Comparison of ENCODE assay signal across 8 cellular contexts in genomic region chr15:73052679-73053397, GRCh38. TPM values are rescaled to one million over a fixed set of nuclear protein-coding genes. Genes with fewer than 3 reads are reported as not detected.
DNase-seq lines count a peak whose midpoint lies in the region; ATAC-seq, FAIRE-seq and TF ChIP-seq lines count a peak whose summit lies in the region.

No MANE protein-coding gene starts in this region.

- ATAC-seq in CD8-positive, alpha-beta T cell: peak; percentile 45
- ATAC-seq in GM21515 (IDR thresholded peaks at IDR 0.05; ENCODE audit: unreplicated experiment) (peak; percentile 20), GM18873 (IDR thresholded peaks at IDR 0.05; ENCODE audit: low FRiP score, unreplicated experiment) (no peak)

- H3K9ac ChIP-seq in skeletal muscle tissue (ENCODE audit: low read depth in 1 of 3, low read length in 3 of 3): peak overlapping the region; percentile 28 to 84 (median 77)

- H3K9me3 Mint-ChIP-seq in CD8-positive, alpha-beta T cell: no peaks in the 10 kb centered on the region
- H3K9me3 Mint-ChIP-seq in T-helper 2 cell treated with Interferon-gamma antibody and Interleukin-4, amounts not matched to agents 5 μg/mL and 100 μg/mL, for 36 hours: no peaks in the 10 kb centered on the region
- H3K9me3 Mint-ChIP-seq in immature natural killer cell: no peaks in the 10 kb centered on the region

- POLR2A ChIA-PET in CD8-positive, alpha-beta T cell (lab: Charles Lee): no interaction called here

- no peak overlapping the region for H3K27ac ChIP-seq in CD8-positive, alpha-beta T cell (ENCODE audit: low read depth, low read length)
- H3K27ac ChIP-seq in skeletal muscle tissue (ENCODE audit: low read depth, low read length): peak overlapping the region; percentile 54

- peak in 5 of 7 experiments; percentile 11 to 52 (median 26) for DNase-seq in CD8-positive, alpha-beta T cell
- peak; percentile 47 for DNase-seq in NCI-H1092 (lab: John Stamatoyannopoulos, UW)
- DNase-seq in T-helper 2 cell treated with Interferon-gamma antibody and Interleukin-4, amounts not matched to agents 5 μg/mL and 100 μg/mL, for 36 hours (ENCODE audit: low spot score): peak; percentile 12
- peak; percentile 35 for DNase-seq in bronchial epithelial cell (ENCODE audit: low read depth)
- DNase-seq in immature natural killer cell: peak; percentile 17 to 25 (median 19)

- no peaks in the 10 kb centered on the region for H3K9me3 ChIP-seq in CD8-positive, alpha-beta T cell (ENCODE audit: low read length)
- no peaks in the 10 kb centered on the region for H3K9me3 ChIP-seq in skeletal muscle tissue (ENCODE audit: control insufficient read depth in 3 of 3, low read length in 3 of 3)

- H3K4me1 ChIP-seq in CD8-positive, alpha-beta T cell (ENCODE audit: insufficient read depth, low read length): peaks cover 10% of the 10 kb centered on the region
- H3K4me1 ChIP-seq in skeletal muscle tissue (ENCODE audit: control insufficient read depth in 3 of 3, insufficient read depth in 3 of 3, low read length in 3 of 3): peaks cover 12 to 22% (median 16%) of the 10 kb centered on the region in 3 donors

- CTCF ChIA-PET in CD8-positive, alpha-beta T cell (lab: Charles Lee): interaction anchor here (0.6 to 0.9 kb wide), 2 partner anchors 29 to 584 kb away, joined by 3 to 4 read pairs; no protein-coding TSS in a partner anchor

- H3K27ac Mint-ChIP-seq in CD8-positive, alpha-beta T cell: peak overlapping the region; percentile 61
- H3K27ac Mint-ChIP-seq in T-helper 2 cell treated with Interferon-gamma antibody and Interleukin-4, amounts not matched to agents 5 μg/mL and 100 μg/mL, for 36 hours: peak overlapping the region; percentile 4
- peak overlapping the region in 5 of 6 donors; percentile 28 to 86 (median 67) for H3K27ac Mint-ChIP-seq in immature natural killer cell

- peaks cover 19% of the 10 kb centered on the region for H3K27me3 Mint-ChIP-seq in CD8-positive, alpha-beta T cell (ENCODE audit: low read depth)
- H3K27me3 Mint-ChIP-seq in T-helper 2 cell treated with Interferon-gamma antibody and Interleukin-4, amounts not matched to agents 5 μg/mL and 100 μg/mL, for 36 hours (ENCODE audit: low read depth): peaks cover 33% of the 10 kb centered on the region
- H3K27me3 Mint-ChIP-seq in immature natural killer cell (ENCODE audit: low read depth in 3 of 3): peaks cover 8 to 11% (median 9%) of the 10 kb centered on the region in 3 donors

- H3K36me3 ChIP-seq in CD8-positive, alpha-beta T cell (ENCODE audit: insufficient read depth, low read length): no peaks in the 10 kb centered on the region
- H3K36me3 ChIP-seq in bronchial epithelial cell (ENCODE audit: control insufficient read depth, insufficient read depth, low read length) (no peaks in the 10 kb centered on the region), skeletal muscle tissue (ENCODE audit: control insufficient read depth in 3 of 3, insufficient read depth in 3 of 3, low read length in 3 of 3) (no peaks in the 10 kb centered on the region)

- intact Hi-C loops in CD8-positive, alpha-beta T cell (cut with DNase I, micrococcal nuclease): loop anchor here (1.0 to 5.0 kb wide), 4 partner anchors 28 to 936 kb away; partner anchors contain the start of genes ADPGK (in 2 of the 2), MYO9A (in 2 of the 2) and SENP8 (in 2 of the 2)

- peak overlapping the region; percentile 52 for H3K4me3 ChIP-seq in CD8-positive, alpha-beta T cell (ENCODE audit: low read depth, low read length)
- H3K4me3 ChIP-seq in bronchial epithelial cell (ENCODE audit: low read depth, low read length) (peak overlapping the region; percentile 84), skeletal muscle tissue (ENCODE audit: low read length in 3 of 3) (peak overlapping the region; percentile 79 to 89 (median 81))

- H3K27me3 ChIP-seq in CD8-positive, alpha-beta T cell (ENCODE audit: insufficient read depth, low read length): no peaks in the 10 kb centered on the region
- H3K27me3 ChIP-seq in bronchial epithelial cell (ENCODE audit: control insufficient read depth, insufficient read depth, low read length) (no peaks in the 10 kb centered on the region), skeletal muscle tissue (ENCODE audit: control insufficient read depth in 3 of 3, insufficient read depth in 3 of 3, low read length in 3 of 3) (no peaks in the 10 kb centered on the region)

- no peak for FAIRE-seq in bronchial epithelial cell (lab: Jason Lieb, UNC)

- no peak for TF ChIP-seq CTCF in CD8-positive, alpha-beta T cell (IDR thresholded peaks at IDR 0.05)
- peak; percentile 32 for TF ChIP-seq CTCF in bronchial epithelial cell (IDR thresholded peaks at IDR 0.05; ENCODE audit: insufficient read depth, low read length, severe bottlenecking)

- peaks cover 13% of the 10 kb centered on the region for H3K4me1 Mint-ChIP-seq in CD8-positive, alpha-beta T cell (ENCODE audit: low read depth)
- peaks cover 5% of the 10 kb centered on the region for H3K4me1 Mint-ChIP-seq in T-helper 2 cell treated with Interferon-gamma antibody and Interleukin-4, amounts not matched to agents 5 μg/mL and 100 μg/mL, for 36 hours (ENCODE audit: low read depth)
- H3K4me1 Mint-ChIP-seq in immature natural killer cell: peaks cover 9 to 15% of the 10 kb centered on the region in 2 donors

- H3K4me3 Mint-ChIP-seq in CD8-positive, alpha-beta T cell: peak overlapping the region; percentile 78
- H3K4me3 Mint-ChIP-seq in T-helper 2 cell treated with Interferon-gamma antibody and Interleukin-4, amounts not matched to agents 5 μg/mL and 100 μg/mL, for 36 hours: peak overlapping the region; percentile 81
- peak overlapping the region; percentile 83 to 91 (median 86) for H3K4me3 Mint-ChIP-seq in immature natural killer cell

- no peaks in the 10 kb centered on the region for H3K36me3 Mint-ChIP-seq in CD8-positive, alpha-beta T cell
- H3K36me3 Mint-ChIP-seq in T-helper 2 cell treated with Interferon-gamma antibody and Interleukin-4, amounts not matched to agents 5 μg/mL and 100 μg/mL, for 36 hours (ENCODE audit: low read depth): no peaks in the 10 kb centered on the region
- H3K36me3 Mint-ChIP-seq in immature natural killer cell: no peaks in the 10 kb centered on the region

RNA-seq across cellular contexts. Expression of gene NEO1, which starts 0.6 kb away (rescaled TPM):
- 1 to 10 TPM; 3.0 to 3.3 TPM for total RNA-seq in CD8-positive, alpha-beta T cell
- total RNA-seq in bronchial epithelial cell: 10.5 and 13.4 TPM in 2 replicates
- 1 to 10 TPM; 2.2 to 6.0 (median 2.4) TPM for polyA plus RNA-seq in immature natural killer cell
- 31.3 TPM for total RNA-seq in skeletal muscle tissue

Comparison
In these comparisons a context has a peak if more than half of its experiments do, and no peak if none do; other contexts are left out.
1. H3K27ac Mint-ChIP-seq: peak in every context shown above with its lines; median percentile 67 in immature natural killer cell; 61 in CD8-positive, alpha-beta T cell; 4 in T-helper 2 cell treated with Interferon-gamma antibody and Interleukin-4, amounts not matched to agents 5 μg/mL and 100 μg/mL, for 36 hours.